ENCODE assay signal across 9 cellular contexts in genomic region chr2:105969552-105969951, GRCh38.
DNase-seq lines count a peak whose midpoint lies in the region; ATAC-seq and TF ChIP-seq lines count a peak whose summit lies in the region.
"Had no signal": no experiment of that assay in that cellular context is flagged by ENCODE, and none has a peak within 500 bp of the region (broad histone marks: within the 10 kb centered on the region; RNA-seq: fewer than 3 reads in every experiment).

No MANE protein-coding gene starts in this region.

- in situ Hi-C loops in IMR-90 (cut with MboI; ENCODE audit: low sequenced_read_pairs) = no loop called here

- H2BK15ac ChIP-seq in IMR-90 (ENCODE audit: low read depth, low read length) = no peak overlapping the region

- TF ChIP-seq POLR2A in IMR-90 (IDR thresholded peaks at IDR 0.05; ENCODE audit: low read depth, low read length) = no peak

- DNase-seq in NCI-H82 (lab: John Stamatoyannopoulos, UW) = peak; percentile 58
- DNase-seq in NCI-H82 treated with DMSO at 0.1 percent for 48 hours (lab: John Stamatoyannopoulos, UW; ENCODE audit: unreplicated experiment) = no peak
- DNase-seq in IMR-90 = no peak
- no peak for DNase-seq in kidney epithelial cell (ENCODE audit: low read depth)
- DNase-seq in posterior cingulate gyrus = no peak
- no peak for DNase-seq in NOMO-1 (lab: John Stamatoyannopoulos, UW; ENCODE audit: unreplicated experiment in 2 of 2)
- DNase-seq: CD4-positive, alpha-beta memory T cell had no signal

- H4K5ac ChIP-seq in IMR-90 (ENCODE audit: low read depth, low read length) = no peak overlapping the region

- dilution Hi-C loops in IMR-90 (cut with HindIII; ENCODE audit: low sequenced_read_pairs, unreplicated experiment) = no loop called here

- no peak overlapping the region for H4K8ac ChIP-seq in IMR-90 (ENCODE audit: low read depth in 2 of 2, low read length in 2 of 2)

- no peak overlapping the region for H2BK20ac ChIP-seq in IMR-90 (ENCODE audit: low read depth, low read length)

- H2AK5ac ChIP-seq in IMR-90 (ENCODE audit: low read depth, low read length) = no peak overlapping the region

- H3K23ac ChIP-seq in IMR-90 (ENCODE audit: low read depth, low read length) = no peak overlapping the region

- H3K4me1 ChIP-seq in IMR-90 (ENCODE audit: control insufficient read depth, insufficient read depth, low read length) = no peaks in the 10 kb centered on the region

- no peaks in the 10 kb centered on the region for H3K36me3 ChIP-seq in IMR-90 (ENCODE audit: control insufficient read depth, insufficient read depth, low read length)
- H3K36me3 ChIP-seq in kidney epithelial cell (ENCODE audit: control insufficient read depth, insufficient read depth, low read length) = no peaks in the 10 kb centered on the region

- TF ChIP-seq RAD21 in IMR-90 (IDR thresholded peaks at IDR 0.05; ENCODE audit: low read length) = 0 out of 2 replicates have a peak, but pooled peaks have one; percentile 25

- ATAC-seq in IMR-90 (ENCODE audit: low read depth) (no peak), GM21717 (IDR thresholded peaks at IDR 0.05; ENCODE audit: unreplicated experiment) (no peak)

- no peak overlapping the region for H3K56ac ChIP-seq in IMR-90 (ENCODE audit: extremely low read depth, insufficient read depth, low read length)

- no peak overlapping the region for H2BK120ac ChIP-seq in IMR-90 (ENCODE audit: low read depth, low read length)

- H4K20me1 ChIP-seq in IMR-90 (ENCODE audit: insufficient read depth, low read length) = no peaks in the 10 kb centered on the region

- H2AFZ ChIP-seq in IMR-90 (replicated peaks; ENCODE audit: low read length, poor library complexity) = no peak overlapping the region

- no peak overlapping the region for H3K4me3 ChIP-seq in IMR-90 (ENCODE audit: insufficient read depth, low read depth, low read length)
- H3K4me3 ChIP-seq in WI38 (ENCODE audit: low read depth, low read length) = no peak overlapping the region
- H3K4me3 ChIP-seq in kidney epithelial cell (ENCODE audit: low read depth, low read length) = no peak overlapping the region

- no peak overlapping the region for H2BK5ac ChIP-seq in IMR-90 (ENCODE audit: low read depth, low read length, poor library complexity, severe bottlenecking)

- no TSS peak for BruUV-seq in IMR-90 (replicated peaks; lab: Mats Ljungman, UMichigan)

- no peak overlapping the region for H3K14ac ChIP-seq in IMR-90 (replicated peaks; ENCODE audit: low read depth, low read length)

- no peak overlapping the region for H3K27ac ChIP-seq in IMR-90 (ENCODE audit: insufficient read depth, low read length)

- H3K4ac ChIP-seq in IMR-90 (ENCODE audit: low read depth, low read length) = no peak overlapping the region

- POLR2A ChIA-PET in IMR-90 (lab: Charles Lee; ENCODE audit: unreplicated experiment) = no interaction called here

- no peaks in the 10 kb centered on the region for H3K9me1 ChIP-seq in IMR-90 (ENCODE audit: insufficient read depth, low read length)

- no peak overlapping the region for H2AK9ac ChIP-seq in IMR-90 (replicated peaks; ENCODE audit: low read depth, low read length, poor library complexity)

- no peak overlapping the region for H3K18ac ChIP-seq in IMR-90 (ENCODE audit: low read depth, low read length)

- H4K91ac ChIP-seq in IMR-90 (ENCODE audit: insufficient read depth, low read depth, low read length) = no peak overlapping the region

- no peak overlapping the region for H3K9ac ChIP-seq in IMR-90 (ENCODE audit: low read depth, low read length)

- intact Hi-C loops in IMR-90 (cut with micrococcal nuclease) = no loop called here
- intact Hi-C loops in posterior cingulate gyrus (cut with DNase I) = no loop called here

- H3K79me1 ChIP-seq in IMR-90 (ENCODE audit: low read depth in 1 of 2, low read length in 2 of 2) = no peaks in the 10 kb centered on the region

- peaks cover 4% of the 10 kb centered on the region for H3K9me3 ChIP-seq in IMR-90 (ENCODE audit: control insufficient read depth, insufficient read depth, low read length)

- peaks cover 17% of the 10 kb centered on the region for H3K27me3 ChIP-seq in IMR-90 (ENCODE audit: control insufficient read depth, insufficient read depth, low read length)
- H3K27me3 ChIP-seq in kidney epithelial cell (ENCODE audit: control insufficient read depth, insufficient read depth, low read length) = no peaks in the 10 kb centered on the region

- TF ChIP-seq CTCF in IMR-90 (conservative IDR thresholded peaks at IDR 0.05; ENCODE audit: low read depth, low read length) (peak; percentile 27; the same call in 1 of the 2 replicates), WI38 (IDR thresholded peaks at IDR 0.05; ENCODE audit: low read depth, low read length) (0 out of 2 replicates have a peak, but pooled peaks have one; percentile 9), kidney epithelial cell (IDR thresholded peaks at IDR 0.05; ENCODE audit: insufficient read depth, low read length, poor library complexity, severe bottlenecking) (peak; percentile 29)

- no CpG with 5 or more reads among the region's 7 CpGs for WGBS in IMR-90 (ENCODE audit: extremely low coverage in 2 of 2, insufficient read length in 1 of 2), 2 experiments

- CTCF ChIA-PET in IMR-90 (lab: Yijun Ruan, JAX) = interaction anchor here (0.6 to 0.8 kb wide), 2 partner anchors 10 to 34 kb away, joined by 3 to 6 read pairs; no protein-coding TSS in a partner anchor

- no peak overlapping the region for H3K4me2 ChIP-seq in IMR-90 (ENCODE audit: low read depth, low read length)

TF ChIP-seq in IMR-90, 13 proteins besides CTCF, POLR2A, EP300 and RAD21:
- no peak for TF ChIP-seq NFE2L2 (IDR thresholded peaks at IDR 0.05; ENCODE audit: low read depth, low read length)
- TF ChIP-seq CHD1 (IDR thresholded peaks at IDR 0.05; ENCODE audit: low read depth, low read length) = no peak
- no peak for TF ChIP-seq MXI1 (IDR thresholded peaks at IDR 0.05; ENCODE audit: borderline replicate concordance, low read depth, low read length)
- TF ChIP-seq BHLHE40 (IDR thresholded peaks at IDR 0.05; ENCODE audit: low read depth, low read length) = no peak
- TF ChIP-seq CEBPB (IDR thresholded peaks at IDR 0.05; ENCODE audit: low read depth, low read length) = no peak
- TF ChIP-seq RFX5 (IDR thresholded peaks at IDR 0.05; ENCODE audit: low read depth, low read length) = no peak
- TF ChIP-seq FOS (IDR thresholded peaks at IDR 0.05; ENCODE audit: low read depth, low read length) = no peak
- no peak for TF ChIP-seq ELK1 (IDR thresholded peaks at IDR 0.05; ENCODE audit: borderline replicate concordance, low read depth, low read length)
